In the genomic region with DNA sequence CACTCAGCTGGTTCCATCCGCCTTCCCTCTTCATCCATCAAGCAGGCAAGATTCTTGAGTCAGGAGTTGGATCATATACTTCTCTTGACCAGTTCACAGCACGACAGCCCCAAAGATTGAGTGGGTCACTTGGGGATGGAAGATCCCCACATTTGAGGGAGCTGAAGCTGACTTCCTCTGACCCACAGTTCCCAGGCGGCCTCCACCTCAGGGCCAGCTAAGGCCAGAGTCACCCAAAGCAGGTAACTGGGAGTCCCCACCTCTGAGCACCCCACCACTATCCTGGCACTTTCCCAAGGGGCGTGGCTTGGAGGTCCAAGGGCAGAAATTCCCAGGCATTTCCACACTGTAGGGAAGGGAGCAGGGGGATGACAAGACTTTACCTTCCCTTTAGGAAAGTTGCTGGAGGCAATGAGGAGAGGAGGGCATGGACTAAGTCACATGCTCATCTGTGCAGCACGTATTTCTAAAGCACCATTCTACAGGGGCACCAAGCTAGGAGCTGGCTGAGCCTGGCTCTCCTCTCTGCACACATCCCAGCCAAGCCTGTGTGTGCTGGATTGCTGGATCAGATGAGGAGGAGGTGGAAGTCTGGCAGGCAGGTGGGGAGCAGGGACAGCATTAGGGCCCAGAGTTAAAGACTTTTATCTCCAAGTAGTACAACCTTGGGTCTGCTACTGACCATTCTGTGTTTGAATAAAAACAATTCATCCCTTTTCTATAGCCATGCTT, we compare ENCODE assay signal across 24 cellular contexts. TPM values are rescaled to one million over a fixed set of nuclear protein-coding genes. Genes with fewer than 3 reads are reported as not detected.
"Had no signal": no experiment of that assay in that cellular context is flagged by ENCODE, and none has a peak within 500 bp of the region (broad histone marks: within the 10 kb centered on the region; RNA-seq: fewer than 3 reads in every experiment).

No MANE protein-coding gene starts in this region.

- DNase-seq: activated CD4-positive, alpha-beta T cell treated with anti-CD3 and anti-CD28 coated beads for 4 hours; activated CD4-positive, alpha-beta T cell treated with anti-CD3 and anti-CD28 coated beads, Interleukin-2, amount 50 U/mL, for 48 hours; activated CD4-positive, CD25-positive, alpha-beta regulatory T cell; activated CD8-positive, alpha-beta memory T cell treated with anti-CD3 and anti-CD28 coated beads, Interleukin-2, amount 50 U/mL, for 48 hours; activated naive CD4-positive, alpha-beta T cell treated with anti-CD3 and anti-CD28 coated beads, Interleukin-2, amount 10 ng/mL, durations not matched to agents 7 days and 5 days; activated T-cell treated with anti-CD3 and anti-CD28 coated beads, Interleukin-2, amount 50 U/mL, for 4 hours; amygdala; cortex of kidney; immature natural killer cell; naive thymus-derived CD8-positive, alpha-beta T cell; right cardiac atrium; stomach had no signal

- H2AFZ ChIP-seq: hepatocyte had no signal

- H3K27me3 ChIP-seq: cardiac muscle cell, hepatocyte, pancreas, tibial nerve had no signal

- H3K27ac ChIP-seq: cardiac muscle cell, epithelial cell of prostate, hepatocyte, pancreas, stomach, suprapubic skin, tibial nerve had no signal

- ATAC-seq: left lobe of liver; naive thymus-derived CD8-positive, alpha-beta T cell; pancreas had no signal

- H3K79me2 ChIP-seq: hepatocyte had no signal

- H3K9me3 ChIP-seq: pancreas, stomach, suprapubic skin, tibial nerve had no signal

- H3K4me1 ChIP-seq: pancreas, stomach, suprapubic skin, tibial nerve had no signal

- H3K36me3 ChIP-seq: cardiac muscle cell, pancreas, stomach, suprapubic skin, tibial nerve had no signal

- H3K4me3 ChIP-seq: cardiac muscle cell, hepatocyte, lung, pancreas, stomach, suprapubic skin, tibial nerve had no signal

- H3K4me2 ChIP-seq: hepatocyte had no signal

RNA-seq across cellular contexts. Expression of a gene that starts 1.3 kb away (rescaled TPM):
- total RNA-seq: activated CD8-positive, alpha-beta memory T cell treated with anti-CD3 and anti-CD28 coated beads for 36 hours; activated T-cell treated with anti-CD3 and anti-CD28 coated beads, Interleukin-2, amount 50 U/mL, for 4 hours; cardiac muscle cell; fibroblast of villous mesenchyme; hepatocyte; kidney epithelial cell; left lobe of liver; naive thymus-derived CD8-positive, alpha-beta T cell; pulmonary artery endothelial cell; suprapubic skin had no signal
- polyA plus RNA-seq: hepatocyte; immature natural killer cell; naive thymus-derived CD8-positive, alpha-beta T cell had no signal
